Comparison of ENCODE assay signal across 27 cellular contexts in the genomic region with DNA sequence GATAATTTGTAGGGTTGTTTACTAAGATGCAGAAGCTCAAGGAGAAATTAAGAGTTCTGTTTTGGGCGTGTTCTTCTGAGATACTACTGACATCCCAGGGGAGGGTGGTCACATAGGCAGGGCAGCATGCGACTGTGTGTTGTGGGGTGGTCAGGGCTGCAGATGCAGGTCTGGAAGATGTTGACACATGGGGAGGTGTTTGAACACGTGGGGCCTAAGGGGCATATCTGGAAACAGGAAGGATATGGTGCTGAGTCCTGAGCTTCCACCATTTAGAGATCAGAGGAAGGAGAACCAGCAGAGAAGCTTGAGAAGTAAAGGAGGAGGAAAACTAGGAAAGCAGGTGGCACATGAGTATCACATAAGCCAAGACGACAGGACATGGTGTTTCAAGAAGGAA.
"Had no signal": no experiment of that assay in that cellular context is flagged by ENCODE, and none has a peak within 500 bp of the region (broad histone marks: within the 10 kb centered on the region; RNA-seq: fewer than 3 reads in every experiment).

No MANE protein-coding gene starts in this region.

- H3K4me1 ChIP-seq: SJCRH30 had no signal

- H3K27ac ChIP-seq: KMS-11, SJCRH30, SK-N-MC had no signal

- H3K27me3 ChIP-seq: SJCRH30 had no signal

- H3K27ac Mint-ChIP-seq: activated CD4-positive, alpha-beta T cell treated with anti-CD3 and anti-CD28 coated beads for 36 hours; activated CD4-positive, alpha-beta T cell treated with anti-CD3 and anti-CD28 coated beads, Interleukin-2, amount 10 ng/mL, durations not matched to agents 7 days and 5 days; activated CD8-positive, alpha-beta T cell treated with anti-CD3 and anti-CD28 coated beads, Interleukin-2, amount 10 ng/mL, durations not matched to agents 7 days and 5 days; activated naive CD4-positive, alpha-beta T cell treated with anti-CD3 and anti-CD28 coated beads, Interleukin-2, amount 50 U/mL, for 24 hours; activated naive CD8-positive, alpha-beta T cell treated with anti-CD3 and anti-CD28 coated beads, Interleukin-2, amount 10 ng/mL, durations not matched to agents 7 days and 5 days; activated T-cell treated with anti-CD3 and anti-CD28 coated beads, Interleukin-2, amount 50 U/mL, for 24 hours; activated T-helper 2 cell treated with anti-CD3 and anti-CD28 coated beads, Interferon-gamma antibody, Interleukin-2, Interleukin-4, amounts not matched to agents 10 μg/mL and 5 μg/mL and 100 μg/mL, durations not matched to agents 14 hours and 24 hours and 36 hours; WTC11 had no signal

- ATAC-seq: activated CD4-positive, alpha-beta T cell treated with anti-CD3 and anti-CD28 coated beads for 36 hours; activated CD4-positive, CD25-positive, alpha-beta regulatory T cell treated with anti-CD3 and anti-CD28 coated beads, Interleukin-2, amount 50 U/mL, for 24 hours; activated CD8-positive, alpha-beta T cell treated with anti-CD3 and anti-CD28 coated beads, Interleukin-2, amount 10 ng/mL, durations not matched to agents 7 days and 5 days; Panc1; WTC11 had no signal

- H3K9ac ChIP-seq: KMS-11 had no signal

- H3K4me3 Mint-ChIP-seq: activated CD4-positive, alpha-beta T cell treated with anti-CD3 and anti-CD28 coated beads for 36 hours; activated CD4-positive, alpha-beta T cell treated with anti-CD3 and anti-CD28 coated beads, Interleukin-2, amount 10 ng/mL, durations not matched to agents 7 days and 5 days; activated CD8-positive, alpha-beta T cell treated with anti-CD3 and anti-CD28 coated beads, Interleukin-2, amount 10 ng/mL, durations not matched to agents 7 days and 5 days; activated naive CD4-positive, alpha-beta T cell treated with anti-CD3 and anti-CD28 coated beads, Interleukin-2, amount 50 U/mL, for 24 hours; activated naive CD8-positive, alpha-beta T cell treated with anti-CD3 and anti-CD28 coated beads, Interleukin-2, amount 10 ng/mL, durations not matched to agents 7 days and 5 days; activated T-cell treated with anti-CD3 and anti-CD28 coated beads, Interleukin-2, amount 50 U/mL, for 24 hours; brain; central memory CD8-positive, alpha-beta T cell; WTC11 had no signal

- H3K36me3 Mint-ChIP-seq: activated naive CD4-positive, alpha-beta T cell treated with anti-CD3 and anti-CD28 coated beads, Interleukin-2, amount 50 U/mL, for 24 hours; activated naive CD8-positive, alpha-beta T cell treated with anti-CD3 and anti-CD28 coated beads, Interleukin-2, amount 10 ng/mL, durations not matched to agents 7 days and 5 days had no signal

- H3K9me3 ChIP-seq: SJCRH30 had no signal

- DNase-seq: activated CD4-positive, alpha-beta T cell treated with anti-CD3 and anti-CD28 coated beads for 36 hours; activated CD4-positive, alpha-beta T cell treated with anti-CD3 and anti-CD28 coated beads, Interleukin-2, amount 10 ng/mL, durations not matched to agents 7 days and 5 days; activated CD4-positive, alpha-beta T cell treated with anti-CD3 and anti-CD28 coated beads, Interleukin-2, amount 50 U/mL, for 48 hours; activated CD8-positive, alpha-beta T cell treated with anti-CD3 and anti-CD28 coated beads, Interleukin-2, amount 10 ng/mL, durations not matched to agents 7 days and 5 days; activated gamma-delta T cell; activated naive CD4-positive, alpha-beta T cell treated with Interleukin-2 at 50 U/mL for 16 hours; activated naive CD8-positive, alpha-beta T cell treated with anti-CD3 and anti-CD28 coated beads, Interleukin-2, amount 10 ng/mL, durations not matched to agents 7 days and 5 days; activated T-cell treated with anti-CD3 and anti-CD28 coated beads, Interleukin-2, amount 50 U/mL, for 24 hours; amygdala; NCI-H1092 treated with DMSO at 0.1 percent for 48 hours; NCI-H1417; NCI-H1930; NCI-H2081 treated with DMSO at 0.1 percent for 48 hours; NCI-H345; NCI-H524 treated with DMSO at 0.1 percent for 48 hours; SHP77; SJCRH30; T1000 had no signal

- H3K36me3 ChIP-seq: SJCRH30 had no signal

- H3K9me3 Mint-ChIP-seq: activated CD4-positive, alpha-beta T cell treated with anti-CD3 and anti-CD28 coated beads, Interleukin-2, amount 10 ng/mL, durations not matched to agents 7 days and 5 days; activated naive CD4-positive, alpha-beta T cell treated with anti-CD3 and anti-CD28 coated beads, Interleukin-2, amount 50 U/mL, for 24 hours; activated naive CD8-positive, alpha-beta T cell treated with anti-CD3 and anti-CD28 coated beads, Interleukin-2, amount 10 ng/mL, durations not matched to agents 7 days and 5 days; activated T-cell treated with anti-CD3 and anti-CD28 coated beads, Interleukin-2, amount 50 U/mL, for 24 hours; activated T-helper 2 cell treated with anti-CD3 and anti-CD28 coated beads, Interferon-gamma antibody, Interleukin-2, Interleukin-4, amounts not matched to agents 10 μg/mL and 5 μg/mL and 100 μg/mL, durations not matched to agents 14 hours and 24 hours and 36 hours; brain; central memory CD8-positive, alpha-beta T cell; WTC11 had no signal

- H3K4me3 ChIP-seq: SJCRH30, SK-N-MC had no signal

- H3K4me2 ChIP-seq: KMS-11 had no signal

- H3K4me1 Mint-ChIP-seq: activated CD4-positive, alpha-beta T cell treated with anti-CD3 and anti-CD28 coated beads for 36 hours; activated CD4-positive, alpha-beta T cell treated with anti-CD3 and anti-CD28 coated beads, Interleukin-2, amount 10 ng/mL, durations not matched to agents 7 days and 5 days; activated naive CD4-positive, alpha-beta T cell treated with anti-CD3 and anti-CD28 coated beads, Interleukin-2, amount 50 U/mL, for 24 hours; activated naive CD8-positive, alpha-beta T cell treated with anti-CD3 and anti-CD28 coated beads, Interleukin-2, amount 10 ng/mL, durations not matched to agents 7 days and 5 days; central memory CD8-positive, alpha-beta T cell; WTC11 had no signal
